9 cellular contexts compared by ENCODE assay signal in the genomic region with DNA sequence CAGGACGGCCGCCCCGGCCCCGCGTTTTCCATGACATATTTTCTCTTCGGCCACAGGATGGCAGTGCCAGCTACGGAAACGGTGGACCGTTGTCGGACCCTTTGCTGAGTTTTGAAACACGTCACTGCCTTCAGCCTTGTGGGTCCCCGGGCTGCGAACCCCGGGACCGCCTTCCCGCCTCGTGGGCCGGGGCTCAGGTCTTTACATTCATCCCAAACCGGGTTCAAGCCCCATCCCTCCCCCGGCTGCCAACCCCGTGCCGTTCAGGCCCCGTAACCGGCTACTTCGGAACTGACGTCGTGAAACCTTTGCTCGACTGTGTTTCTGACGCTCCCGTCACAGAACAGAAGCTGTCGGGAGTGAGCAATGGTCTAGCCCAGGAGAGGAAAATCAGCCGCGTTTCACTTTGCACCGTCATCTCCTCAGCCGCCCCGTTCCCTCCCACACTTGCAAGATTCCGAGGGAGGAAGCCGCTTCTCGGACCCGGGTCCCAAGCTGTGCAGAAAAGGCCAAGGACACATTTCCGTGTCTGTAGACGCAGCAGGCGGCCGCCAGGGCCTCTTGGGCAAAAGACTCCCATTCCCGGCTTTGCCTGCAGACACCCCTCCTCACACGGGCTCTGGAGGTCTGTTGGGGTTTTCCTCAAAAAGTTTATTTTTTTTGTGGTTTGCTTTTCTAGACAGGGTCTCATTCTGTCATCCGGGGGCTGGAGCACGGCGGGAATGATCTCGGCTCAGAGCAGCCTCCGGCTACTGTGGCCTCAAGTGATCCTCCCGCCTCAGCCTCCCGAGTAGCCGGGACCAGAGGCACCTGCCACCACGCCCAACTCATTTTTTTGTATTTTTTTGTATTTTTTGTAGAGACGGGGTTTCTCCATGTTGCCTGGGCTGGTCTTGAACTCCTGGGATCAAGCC. TPM values are rescaled to one million over a fixed set of nuclear protein-coding genes. Genes with fewer than 3 reads are reported as not detected.
DNase-seq lines count a peak whose midpoint lies in the region; ATAC-seq lines count a peak whose summit lies in the region.
"Had no signal": no experiment of that assay in that cellular context is flagged by ENCODE, and none has a peak within 500 bp of the region (broad histone marks: within the 10 kb centered on the region; RNA-seq: fewer than 3 reads in every experiment).

No MANE protein-coding gene starts in this region.

- DNase-seq in activated CD8-positive, alpha-beta memory T cell treated with anti-CD3 and anti-CD28 coated beads, Interleukin-2, amount 10 ng/mL, durations not matched to agents 7 days and 5 days: no peak
- DNase-seq in activated CD8-positive, alpha-beta memory T cell treated with anti-CD3 and anti-CD28 coated beads, Interleukin-2, amount 50 U/mL, for 4 hours: no peak
- DNase-seq in UCSD-AML1 (lab: John Stamatoyannopoulos, UW; ENCODE audit: unreplicated experiment): peak; percentile 61
- DNase-seq in stimulated activated naive CD8-positive, alpha-beta T cell treated with anti-CD3 and anti-CD28 coated beads, Interleukin-15, amount 100 ng/mL, for 72 hours: peak; percentile 17 to 40
- DNase-seq in NCI-H187 (lab: John Stamatoyannopoulos, UW): no peak
- no peak for DNase-seq in DMS53 (lab: John Stamatoyannopoulos, UW)

- no peaks in the 10 kb centered on the region for H3K4me1 Mint-ChIP-seq in activated CD8-positive, alpha-beta memory T cell treated with anti-CD3 and anti-CD28 coated beads, Interleukin-2, amount 10 ng/mL, durations not matched to agents 7 days and 5 days
- H3K4me1 Mint-ChIP-seq in stimulated activated naive CD8-positive, alpha-beta T cell treated with anti-CD3 and anti-CD28 coated beads, Interleukin-15, amount 100 ng/mL, for 72 hours: peaks cover 11% of the 10 kb centered on the region

- H3K4me3 Mint-ChIP-seq in activated CD8-positive, alpha-beta memory T cell treated with anti-CD3 and anti-CD28 coated beads, Interleukin-2, amount 10 ng/mL, durations not matched to agents 7 days and 5 days: peak overlapping the region; percentile 28
- H3K4me3 Mint-ChIP-seq in stimulated activated naive CD8-positive, alpha-beta T cell treated with anti-CD3 and anti-CD28 coated beads, Interleukin-15, amount 100 ng/mL, for 72 hours: peak overlapping the region; percentile 70 to 80

- CTCF ChIA-PET in activated CD8-positive, alpha-beta memory T cell treated with anti-CD3 and anti-CD28 coated beads, Interleukin-2, amount 10 ng/mL, durations not matched to agents 7 days and 5 days (lab: Charles Lee): no interaction called here

- H3K36me3 Mint-ChIP-seq in activated CD8-positive, alpha-beta memory T cell treated with anti-CD3 and anti-CD28 coated beads, Interleukin-2, amount 10 ng/mL, durations not matched to agents 7 days and 5 days: no peaks in the 10 kb centered on the region

- no peaks in the 10 kb centered on the region for H3K9me3 Mint-ChIP-seq in activated CD8-positive, alpha-beta memory T cell treated with anti-CD3 and anti-CD28 coated beads, Interleukin-2, amount 10 ng/mL, durations not matched to agents 7 days and 5 days (ENCODE audit: low read depth)
- no peaks in the 10 kb centered on the region for H3K9me3 Mint-ChIP-seq in stimulated activated naive CD8-positive, alpha-beta T cell treated with anti-CD3 and anti-CD28 coated beads, Interleukin-15, amount 100 ng/mL, for 72 hours

- peaks cover 8% of the 10 kb centered on the region for H3K27me3 Mint-ChIP-seq in activated CD8-positive, alpha-beta memory T cell treated with anti-CD3 and anti-CD28 coated beads, Interleukin-2, amount 10 ng/mL, durations not matched to agents 7 days and 5 days
- peaks cover 41% of the 10 kb centered on the region for H3K27me3 Mint-ChIP-seq in stimulated activated naive CD8-positive, alpha-beta T cell treated with anti-CD3 and anti-CD28 coated beads, Interleukin-15, amount 100 ng/mL, for 72 hours

- no peak overlapping the region for H3K27ac Mint-ChIP-seq in activated CD8-positive, alpha-beta memory T cell treated with anti-CD3 and anti-CD28 coated beads, Interleukin-2, amount 10 ng/mL, durations not matched to agents 7 days and 5 days
- H3K27ac Mint-ChIP-seq in stimulated activated naive CD8-positive, alpha-beta T cell treated with anti-CD3 and anti-CD28 coated beads, Interleukin-15, amount 100 ng/mL, for 72 hours: peak overlapping the region in 1 of 2 donors; percentile 69

- no peak for ATAC-seq in activated CD8-positive, alpha-beta memory T cell treated with anti-CD3 and anti-CD28 coated beads, Interleukin-2, amount 10 ng/mL, durations not matched to agents 7 days and 5 days
- peak; percentile 52 for ATAC-seq in stimulated activated naive CD8-positive, alpha-beta T cell treated with anti-CD3 and anti-CD28 coated beads, Interleukin-15, amount 100 ng/mL, for 72 hours
- ATAC-seq in GM19452 (IDR thresholded peaks at IDR 0.05; ENCODE audit: unreplicated experiment): no peak
- ATAC-seq: gastroesophageal sphincter had no signal

- peak overlapping the region; percentile 21 for H3K4me3 ChIP-seq in iPS-11a (ENCODE audit: low read depth, low read length)

RNA-seq across cellular contexts. Expression of gene PPP2R3B, which starts 41.4 kb away (rescaled TPM):
- total RNA-seq in activated CD8-positive, alpha-beta memory T cell treated with anti-CD3 and anti-CD28 coated beads, Interleukin-2, amount 10 ng/mL, durations not matched to agents 7 days and 5 days: 10 to 100 TPM; 31.7 to 45.8 TPM

Comparison
In these comparisons a context has a peak if more than half of its experiments do, and no peak if none do; other contexts are left out.
1. DNase-seq: peak in UCSD-AML1 (single experiment) and stimulated activated naive CD8-positive, alpha-beta T cell treated with anti-CD3 and anti-CD28 coated beads, Interleukin-15, amount 100 ng/mL, for 72 hours (2 of 2); none in activated CD8-positive, alpha-beta memory T cell treated with anti-CD3 and anti-CD28 coated beads, Interleukin-2, amount 10 ng/mL, durations not matched to agents 7 days and 5 days (single experiment), activated CD8-positive, alpha-beta memory T cell treated with anti-CD3 and anti-CD28 coated beads, Interleukin-2, amount 50 U/mL, for 4 hours (single experiment), NCI-H187 (0 of 2) and DMS53 (single experiment).